In the genomic region with DNA sequence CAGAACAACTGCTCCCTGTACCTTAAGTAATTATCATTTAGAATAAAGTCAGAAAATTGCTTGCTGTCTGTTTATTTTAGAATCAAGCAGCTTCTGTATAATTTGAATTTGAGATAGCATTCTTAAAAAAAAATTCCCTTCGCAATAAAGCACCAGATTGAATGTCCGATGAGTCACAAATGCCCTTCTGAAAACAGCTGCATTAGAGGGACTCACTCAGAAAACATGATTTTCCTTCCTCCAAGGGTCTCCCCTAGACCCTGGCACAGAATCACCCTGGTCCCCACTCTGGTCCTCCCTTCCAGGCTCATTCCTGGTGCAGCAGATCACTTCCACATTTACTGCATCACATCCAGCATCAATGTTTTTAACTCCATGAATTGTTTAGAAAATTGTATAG, we compare ENCODE assay signal across 11 cellular contexts.
A peak's percentile ranks its signal among the peaks of the same experiment; 100 is the strongest.
DNase-seq lines count a peak whose midpoint lies in the region; TF ChIP-seq lines count a peak whose summit lies in the region.
"Had no signal": no experiment of that assay in that cellular context is flagged by ENCODE, and none has a peak within 500 bp of the region (broad histone marks: within the 10 kb centered on the region; RNA-seq: fewer than 3 reads in every experiment).

No MANE protein-coding gene starts in this region.

- intact Hi-C loops in mammary epithelial cell (cut with micrococcal nuclease) = no loop called here

- H2AFZ ChIP-seq in ACC112 (ENCODE audit: low read length, unreplicated experiment) (peak overlapping the region; percentile 32), mesenchymal stem cell (ENCODE audit: low read depth, low read length) (no peak overlapping the region), mammary epithelial cell (ENCODE audit: low read depth, low read length) (no peak overlapping the region)

- H3K27ac ChIP-seq in ACC112 (ENCODE audit: low read depth, low read length) (peak overlapping the region; percentile 99), HUES64 (ENCODE audit: low read depth, low read length) (peak overlapping the region; percentile 91), mesenchymal stem cell (ENCODE audit: low read length, poor library complexity, severe bottlenecking) (peak overlapping the region; percentile 99), mammary epithelial cell (ENCODE audit: insufficient read depth, low read depth, low read length) (no peak overlapping the region)
- H3K27ac ChIP-seq: C4-2B had no signal

- no TSS peak for BruUV-seq in mammary epithelial cell (replicated peaks; lab: Mats Ljungman, UMichigan)

- H3K4me1 ChIP-seq in ACC112 (ENCODE audit: control insufficient read depth, insufficient read depth, low read length, unreplicated experiment) = peaks cover 50% of the 10 kb centered on the region
- peaks cover 40% of the 10 kb centered on the region for H3K4me1 ChIP-seq in HUES64 (ENCODE audit: insufficient read depth, low read length)
- peaks cover 31% of the 10 kb centered on the region for H3K4me1 ChIP-seq in mesenchymal stem cell (ENCODE audit: control insufficient read depth, insufficient read depth, low read depth, low read length)
- peaks cover 15% of the 10 kb centered on the region for H3K4me1 ChIP-seq in mammary epithelial cell (ENCODE audit: insufficient read depth, low read length)

- H2BK120ac ChIP-seq in mesenchymal stem cell (ENCODE audit: low read depth, low read length) = peak overlapping the region; percentile 78

- 94% methylated on average over 2 of the region's 2 CpGs for whole genome bisulfite sequencing in HUES64
- 0% methylated on average over 2 of the region's 2 CpGs for WGBS in mesenchymal stem cell
- 93% methylated on average over 2 of the region's 2 CpGs for WGBS in mammary epithelial cell (ENCODE audit: low coverage, missing lambda C conversion rate)

- peak overlapping the region in 1 of 2 experiments; percentile 89 for H3K4ac ChIP-seq in mesenchymal stem cell (ENCODE audit: low read depth in 1 of 2, low read length in 2 of 2)

- no peaks in the 10 kb centered on the region for H3K9me3 ChIP-seq in HUES64 (ENCODE audit: insufficient read depth, low read depth, low read length)
- peaks cover 9% of the 10 kb centered on the region for H3K9me3 ChIP-seq in mesenchymal stem cell (ENCODE audit: control insufficient read depth, low read length)
- H3K9me3 ChIP-seq in mammary epithelial cell (replicated peaks; ENCODE audit: insufficient read depth, low read length) = no peaks in the 10 kb centered on the region

- peak overlapping the region; percentile 91 for H2BK5ac ChIP-seq in mesenchymal stem cell (ENCODE audit: low read depth, low read length, poor library complexity, severe bottlenecking)

- CTCF ChIA-PET in mammary epithelial cell (lab: Charles Lee; ENCODE audit: low non-redundant PET) = no interaction called here

- H4K8ac ChIP-seq in mesenchymal stem cell (ENCODE audit: low read length) = peak overlapping the region; percentile 84

- peak overlapping the region; percentile 83 for H2BK15ac ChIP-seq in mesenchymal stem cell (ENCODE audit: low read depth, poor library complexity, severe bottlenecking)

- peak overlapping the region; percentile 59 to 86 for H2BK12ac ChIP-seq in mesenchymal stem cell (ENCODE audit: low read length in 2 of 2)

- H3K18ac ChIP-seq in mesenchymal stem cell (ENCODE audit: low read depth in 1 of 2, low read length in 2 of 2) = peak overlapping the region; percentile 89 to 96

- TF ChIP-seq CTCF in choroid plexus epithelial cell (conservative IDR thresholded peaks at IDR 0.05; ENCODE audit: low read depth, low read length) = no peak
- TF ChIP-seq CTCF in mammary epithelial cell (conservative IDR thresholded peaks at IDR 0.05 in 1 of 2, IDR thresholded peaks at IDR 0.05 in 1 of 2; ENCODE audit: extremely low read depth in 1 of 2, insufficient read depth in 1 of 2, low read depth in 1 of 2, low read length in 2 of 2) = no peak

- 0 out of 2 replicates have a peak overlapping the region, but pooled peaks have one; percentile 39 for H3K9ac ChIP-seq in HUES64 (ENCODE audit: low read depth, low read length)
- H3K9ac ChIP-seq in mesenchymal stem cell (ENCODE audit: low read length) = peak overlapping the region; percentile 82
- H3K9ac ChIP-seq in mammary epithelial cell (ENCODE audit: insufficient read depth, low read length) = no peak overlapping the region

- H4K91ac ChIP-seq in mesenchymal stem cell (ENCODE audit: low read length) = peak overlapping the region; percentile 84

- H3K27me3 ChIP-seq in ACC112 (ENCODE audit: insufficient read depth, low read length) (no peaks in the 10 kb centered on the region), HUES64 (ENCODE audit: insufficient read depth, low read length) (no peaks in the 10 kb centered on the region), mesenchymal stem cell (ENCODE audit: control insufficient read depth in 1 of 2, insufficient read depth in 1 of 2, low read length in 2 of 2) (no peaks in the 10 kb centered on the region), mammary epithelial cell (ENCODE audit: insufficient read depth, low read length) (no peaks in the 10 kb centered on the region)

- H3K79me1 ChIP-seq in mesenchymal stem cell (replicated peaks; ENCODE audit: low read length, poor library complexity, severe bottlenecking) = no peaks in the 10 kb centered on the region

- peak; percentile 82 for DNase-seq in choroid plexus epithelial cell (ENCODE audit: low read depth)
- peak; percentile 87 for DNase-seq in mesenchymal stem cell
- DNase-seq in NCI-H1436 (lab: John Stamatoyannopoulos, UW) = no peak
- DNase-seq in middle frontal gyrus (ENCODE audit: extremely low spot score, low spot score) = no peak
- no peak for DNase-seq in NCI-H187 (lab: John Stamatoyannopoulos, UW)
- no peak for DNase-seq in mammary epithelial cell
- DNase-seq: activated CD4-positive, alpha-beta memory T cell treated with anti-CD3 and anti-CD28 coated beads for 36 hours; NCI-H1092 treated with DMSO at 0.1 percent for 48 hours had no signal

- in situ Hi-C loops in mammary epithelial cell (cut with MboI; ENCODE audit: low sequenced_read_pairs in 2 of 2) = no loop called here

- peak overlapping the region; percentile 65 for H3K4me3 ChIP-seq in ACC112 (ENCODE audit: low read depth, low read length)
- H3K4me3 ChIP-seq in HUES64 (ENCODE audit: low read length) = no peak overlapping the region
- H3K4me3 ChIP-seq in choroid plexus epithelial cell (ENCODE audit: low read depth, low read length) = no peak overlapping the region
- peak overlapping the region in 1 of 2 experiments; percentile 41 for H3K4me3 ChIP-seq in mesenchymal stem cell (ENCODE audit: insufficient read depth in 1 of 2, low read depth in 1 of 2, low read length in 2 of 2)
- no peak overlapping the region for H3K4me3 ChIP-seq in mammary epithelial cell (replicated peaks in 1 of 3; ENCODE audit: insufficient read depth in 1 of 3, low read depth in 2 of 3, low read length in 3 of 3)

- H3K79me2 ChIP-seq in ACC112 (ENCODE audit: control insufficient read depth, insufficient read depth, low read length, unreplicated experiment) = no peaks in the 10 kb centered on the region
- no peaks in the 10 kb centered on the region for H3K79me2 ChIP-seq in mammary epithelial cell (ENCODE audit: insufficient read depth, low read length)

- dilution Hi-C loops in mammary epithelial cell (cut with HindIII; ENCODE audit: low sequenced_read_pairs) = loop anchor here (5.0 kb wide), 2 partner anchors 32 to 43 kb away; no protein-coding TSS in a partner anchor

- no peaks in the 10 kb centered on the region for H3K36me3 ChIP-seq in ACC112 (ENCODE audit: insufficient read depth, low read length)
- no peaks in the 10 kb centered on the region for H3K36me3 ChIP-seq in HUES64 (ENCODE audit: insufficient read depth, low read length)
- H3K36me3 ChIP-seq in mesenchymal stem cell (ENCODE audit: control insufficient read depth in 1 of 2, insufficient read depth in 2 of 2, low read depth in 1 of 2, low read length in 2 of 2) = no peaks in the 10 kb centered on the region
- no peaks in the 10 kb centered on the region for H3K36me3 ChIP-seq in mammary epithelial cell (ENCODE audit: insufficient read depth, low read length)

- H3K23ac ChIP-seq in mesenchymal stem cell (ENCODE audit: low read length in 2 of 2) = no peak overlapping the region

- no peak overlapping the region for H3K14ac ChIP-seq in mesenchymal stem cell (ENCODE audit: low read length in 2 of 2)

- peak overlapping the region; percentile 74 for H2AK5ac ChIP-seq in mesenchymal stem cell (ENCODE audit: low read length, severe bottlenecking)

- H4K20me1 ChIP-seq in mammary epithelial cell (ENCODE audit: insufficient read depth, low read length) = no peaks in the 10 kb centered on the region

- H3K4me2 ChIP-seq in mesenchymal stem cell (ENCODE audit: low read length, poor library complexity, severe bottlenecking) = no peak overlapping the region
- H3K4me2 ChIP-seq in mammary epithelial cell (ENCODE audit: insufficient read depth, low read depth, low read length) = no peak overlapping the region

Comparison
In these comparisons a context has a peak if more than half of its experiments do, and no peak if none do; other contexts are left out.
1. DNase-seq: peak in choroid plexus epithelial cell (single experiment) and mesenchymal stem cell (single experiment); none in NCI-H1436 (single experiment), middle frontal gyrus (single experiment), NCI-H187 (0 of 2) and mammary epithelial cell (single experiment).